In genomic region chr17:81396278-81396721, GRCh38 we compare ENCODE assay signal across 10 cellular contexts. TPM values are rescaled to one million over a fixed set of nuclear protein-coding genes. Genes with fewer than 3 reads are reported as not detected.
DNase-seq lines count a peak whose midpoint lies in the region; ATAC-seq and TF ChIP-seq lines count a peak whose summit lies in the region.
"Had no signal": no experiment of that assay in that cellular context is flagged by ENCODE, and none has a peak within 500 bp of the region (broad histone marks: within the 10 kb centered on the region; RNA-seq: fewer than 3 reads in every experiment).

No MANE protein-coding gene starts in this region.

- no peaks in the 10 kb centered on the region for H3K9me3 ChIP-seq in HAP-1
- no peaks in the 10 kb centered on the region for H3K9me3 ChIP-seq in adrenal gland (replicated peaks in 1 of 3)
- no peaks in the 10 kb centered on the region for H3K9me3 ChIP-seq in iPS-15b (ENCODE audit: control insufficient read depth, insufficient read depth, low read length)
- H3K9me3 ChIP-seq in skeletal muscle satellite cell (replicated peaks; ENCODE audit: low read length): no peaks in the 10 kb centered on the region

- H3K4me2 ChIP-seq in skeletal muscle satellite cell (ENCODE audit: low read length): peak overlapping the region; percentile 95

- ATAC-seq in GM19455 (IDR thresholded peaks at IDR 0.05; ENCODE audit: unreplicated experiment): no peak

- TF ChIP-seq POLR2A in adrenal gland (IDR thresholded peaks at IDR 0.05): peak in 1 of 2 donors; percentile 1

- in situ Hi-C loops in HAP-1 (cut with MboI; ENCODE audit: low sequenced_read_pairs): loop anchor here (10.0 kb wide), 1 partner anchor 89 kb away; no protein-coding TSS in a partner anchor

- intact Hi-C loops in adrenal gland (cut with DNase I): loop anchor here (10.0 kb wide), 2 partner anchors 89 to 101 kb away; partner anchors contain the start of gene SLC38A10 (in 1 of the 2)

- H3K27me3 ChIP-seq in HAP-1 (ENCODE audit: low read depth): no peaks in the 10 kb centered on the region
- no peaks in the 10 kb centered on the region for H3K27me3 ChIP-seq in adrenal gland
- peaks cover 61% of the 10 kb centered on the region for H3K27me3 ChIP-seq in iPS-15b (ENCODE audit: control insufficient read depth, insufficient read depth, low read length)
- no peaks in the 10 kb centered on the region for H3K27me3 ChIP-seq in skeletal muscle satellite cell (ENCODE audit: control insufficient read depth, insufficient read depth, low read length)

- H3K9ac ChIP-seq in iPS-15b (ENCODE audit: low read depth, low read length) (peak overlapping the region; percentile 16), skeletal muscle satellite cell (ENCODE audit: low read depth, low read length) (peak overlapping the region; percentile 93)
- H3K9ac ChIP-seq: KMS-11 had no signal

- WGBS in adrenal gland, 4 donors: 8 to 33% (median 10%) methylated on average over 22 to 54 of the region's 54 CpGs; no CpG with 5 or more reads in 1 of the 4 donors

- H3K27ac ChIP-seq in adrenal gland: peak overlapping the region; percentile 48 to 96 (median 92)
- H3K27ac ChIP-seq: KMS-11 had no signal

- TF ChIP-seq CTCF in adrenal gland (IDR thresholded peaks at IDR 0.05): no peak

- H3K4me1 ChIP-seq in HAP-1 (peaks cover 27% of the 10 kb centered on the region), adrenal gland (replicated peaks in 1 of 2) (peaks cover 32 to 34% of the 10 kb centered on the region in 2 donors), iPS-15b (ENCODE audit: control insufficient read depth, insufficient read depth, low read length) (peaks cover 4% of the 10 kb centered on the region), skeletal muscle satellite cell (ENCODE audit: control insufficient read depth, insufficient read depth, low read length) (peaks cover 47% of the 10 kb centered on the region)

- DNase-seq in HAP-1 (ENCODE audit: low spot score in 2 of 2) (no peak), adrenal gland (no peak), DMS 273 (lab: John Stamatoyannopoulos, UW; ENCODE audit: unreplicated experiment) (no peak), LoVo (ENCODE audit: low spot score) (no peak)
- DNase-seq in activated naive CD4-positive, alpha-beta T cell treated with Interleukin-2 at 50 U/mL for 16 hours: no peak

- peak overlapping the region; percentile 67 for H3K4me3 ChIP-seq in HAP-1
- peak overlapping the region in 2 of 4 donors; percentile 61 to 96 for H3K4me3 ChIP-seq in adrenal gland
- H3K4me3 ChIP-seq in iPS-15b (ENCODE audit: low read depth, low read length): peak overlapping the region; percentile 45
- H3K4me3 ChIP-seq in skeletal muscle satellite cell (ENCODE audit: low read length): peak overlapping the region; percentile 80

- no peaks in the 10 kb centered on the region; the same call in 1 of the 2 replicates for H3K36me3 ChIP-seq in HAP-1 (replicated peaks)
- H3K36me3 ChIP-seq in adrenal gland (replicated peaks in 1 of 2): no peaks in the 10 kb centered on the region
- no peaks in the 10 kb centered on the region for H3K36me3 ChIP-seq in iPS-15b (ENCODE audit: control insufficient read depth, insufficient read depth, low read length)
- no peaks in the 10 kb centered on the region for H3K36me3 ChIP-seq in skeletal muscle satellite cell (ENCODE audit: insufficient read depth, low read length)

RNA-seq across cellular contexts. Expression of gene BAHCC1, which starts 1.0 kb away (rescaled TPM):
- 10 to 100 TPM; 13.0 to 35.3 (median 19.2) TPM for total RNA-seq in adrenal gland
- 10 to 100 TPM in 2 of 3 donors, 1 to 10 TPM in 1; 2.1 to 68.0 (median 18.2) TPM for polyA plus RNA-seq in adrenal gland
- 7.9 and 8.3 TPM in 2 replicates for total RNA-seq in skeletal muscle satellite cell (2012; rRNA removed)
- total RNA-seq: activated CD4-positive, alpha-beta T cell treated with anti-CD3 and anti-CD28 coated beads, Interleukin-2, amount 10 ng/mL, durations not matched to agents 7 days and 5 days had no signal
